Comparison of ENCODE assay signal across 28 cellular contexts in the genomic region with DNA sequence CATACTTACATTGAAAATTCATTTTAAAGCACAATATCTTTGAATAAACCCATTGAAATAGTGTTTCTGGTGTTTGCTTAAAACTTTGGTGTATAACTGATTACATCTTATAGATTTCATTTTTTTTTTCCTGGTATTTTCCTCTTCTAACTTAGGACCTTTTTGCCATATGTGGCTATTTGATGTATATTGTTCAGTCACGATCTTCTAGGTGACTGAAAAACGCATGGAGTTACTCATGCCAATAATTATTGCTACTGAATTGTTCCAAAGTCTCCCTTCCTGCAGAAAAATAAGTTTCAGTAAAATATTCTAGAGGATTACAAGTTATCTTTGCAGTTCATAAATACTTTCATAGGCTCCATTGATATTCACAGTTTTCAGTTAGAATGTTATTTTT. TPM values are rescaled to one million over a fixed set of nuclear protein-coding genes. Genes with fewer than 3 reads are reported as not detected.
DNase-seq lines count a peak whose midpoint lies in the region; ATAC-seq, FAIRE-seq and TF ChIP-seq lines count a peak whose summit lies in the region.
"Had no signal": no experiment of that assay in that cellular context is flagged by ENCODE, and none has a peak within 500 bp of the region (broad histone marks: within the 10 kb centered on the region; RNA-seq: fewer than 3 reads in every experiment).

No MANE protein-coding gene starts in this region.

- CTCF ChIA-PET in activated naive CD4-positive, alpha-beta T cell treated with anti-CD3 and anti-CD28 coated beads, Interleukin-2, amount 10 ng/mL, durations not matched to agents 7 days and 5 days (lab: Charles Lee): interaction anchor here (1.1 to 4.2 kb wide), 3 partner anchors 128 to 395 kb away, joined by 3 to 39 read pairs (median 17); no protein-coding TSS in a partner anchor

- peaks cover 4% of the 10 kb centered on the region for H3K9me3 Mint-ChIP-seq in activated naive CD4-positive, alpha-beta T cell treated with anti-CD3 and anti-CD28 coated beads, Interleukin-2, amount 50 U/mL, for 24 hours
- no peaks in the 10 kb centered on the region for H3K9me3 Mint-ChIP-seq in activated naive CD4-positive, alpha-beta T cell treated with anti-CD3 and anti-CD28 coated beads, Interleukin-2, amount 10 ng/mL, durations not matched to agents 7 days and 5 days
- H3K9me3 Mint-ChIP-seq in astrocyte (ENCODE audit: unreplicated experiment): no peaks in the 10 kb centered on the region
- H3K9me3 Mint-ChIP-seq in activated T-helper 17 cell treated with anti-CD3 and anti-CD28 coated beads, Interleukin-2, amount 50 U/mL, for 72 hours: no peaks in the 10 kb centered on the region
- H3K9me3 Mint-ChIP-seq: CD8-positive, alpha-beta T cell; immature natural killer cell; naive thymus-derived CD8-positive, alpha-beta T cell had no signal

- no peaks in the 10 kb centered on the region for H3K79me2 ChIP-seq in astrocyte (ENCODE audit: insufficient read depth, low read length)

- no peak overlapping the region for H3K4ac ChIP-seq in mesenchymal stem cell (ENCODE audit: low read depth in 1 of 2, low read length in 2 of 2)

- H3K27ac ChIP-seq in astrocyte (ENCODE audit: low read depth, low read length) (no peak overlapping the region), mesenchymal stem cell (ENCODE audit: low read length, poor library complexity, severe bottlenecking) (no peak overlapping the region), transverse colon (peak overlapping the region; percentile 52 to 74 (median 70)), kidney (ENCODE audit: low read depth in 2 of 2, low read length in 2 of 2) (no peak overlapping the region)
- H3K27ac ChIP-seq: 22Rv1 had no signal

- H2BK120ac ChIP-seq in mesenchymal stem cell (ENCODE audit: low read depth, low read length): no peak overlapping the region

- H2AFZ ChIP-seq in astrocyte (ENCODE audit: low read depth, low read length): no peak overlapping the region
- no peak overlapping the region for H2AFZ ChIP-seq in mesenchymal stem cell (ENCODE audit: low read depth, low read length)

- H3K4me3 ChIP-seq in astrocyte (ENCODE audit: insufficient read depth, low read depth, low read length): no peak overlapping the region
- H3K4me3 ChIP-seq in mesenchymal stem cell (ENCODE audit: insufficient read depth in 1 of 2, low read depth in 1 of 2, low read length in 2 of 2): no peak overlapping the region
- no peak overlapping the region for H3K4me3 ChIP-seq in transverse colon
- H3K4me3 ChIP-seq in kidney (ENCODE audit: low read length in 2 of 2): no peak overlapping the region
- H3K4me3 ChIP-seq: left lung, Peyer's patch, spleen had no signal

- no peak for ATAC-seq in activated T-helper 17 cell treated with anti-CD3 and anti-CD28 coated beads, Interleukin-2, amount 50 U/mL, for 72 hours (replicated peaks)
- ATAC-seq: CD8-positive, alpha-beta T cell; naive thymus-derived CD8-positive, alpha-beta T cell had no signal

- H3K9ac ChIP-seq in astrocyte (ENCODE audit: low read length) (no peak overlapping the region), mesenchymal stem cell (ENCODE audit: low read length) (peak overlapping the region; percentile 86), kidney (ENCODE audit: low read length in 2 of 2) (no peak overlapping the region)

- no peak overlapping the region for H3K23ac ChIP-seq in mesenchymal stem cell (ENCODE audit: low read length in 2 of 2)

- peaks cover 1% of the 10 kb centered on the region for H3K79me1 ChIP-seq in mesenchymal stem cell (replicated peaks; ENCODE audit: low read length, poor library complexity, severe bottlenecking)

- no peak overlapping the region for H4K8ac ChIP-seq in mesenchymal stem cell (ENCODE audit: low read length)

- TF ChIP-seq CTCF in astrocyte (IDR thresholded peaks at IDR 0.05; ENCODE audit: insufficient read depth, low read depth, low read length) (no peak), transverse colon (IDR thresholded peaks at IDR 0.05) (no peak), kidney (IDR thresholded peaks at IDR 0.05; ENCODE audit: borderline replicate concordance, extremely low read depth, insufficient read depth) (no peak)

- no peaks in the 10 kb centered on the region for H3K9me3 ChIP-seq in astrocyte (ENCODE audit: insufficient read depth, low read depth, low read length)
- no peaks in the 10 kb centered on the region for H3K9me3 ChIP-seq in mesenchymal stem cell (ENCODE audit: control insufficient read depth, low read length)
- no peaks in the 10 kb centered on the region for H3K9me3 ChIP-seq in transverse colon
- H3K9me3 ChIP-seq in kidney (ENCODE audit: control insufficient read depth in 1 of 2, low read length in 2 of 2): no peaks in the 10 kb centered on the region
- H3K9me3 ChIP-seq: left lung, Peyer's patch, spleen had no signal

- H3K4me3 Mint-ChIP-seq in activated naive CD4-positive, alpha-beta T cell treated with anti-CD3 and anti-CD28 coated beads, Interleukin-2, amount 50 U/mL, for 24 hours: no peak overlapping the region
- H3K4me3 Mint-ChIP-seq in activated naive CD4-positive, alpha-beta T cell treated with anti-CD3 and anti-CD28 coated beads, Interleukin-2, amount 10 ng/mL, durations not matched to agents 7 days and 5 days: no peak overlapping the region
- H3K4me3 Mint-ChIP-seq in astrocyte (ENCODE audit: unreplicated experiment): no peak overlapping the region
- H3K4me3 Mint-ChIP-seq in activated T-helper 17 cell treated with anti-CD3 and anti-CD28 coated beads, Interleukin-2, amount 50 U/mL, for 72 hours: no peak overlapping the region
- H3K4me3 Mint-ChIP-seq: CD8-positive, alpha-beta T cell; immature natural killer cell; naive thymus-derived CD8-positive, alpha-beta T cell had no signal

- H3K14ac ChIP-seq in mesenchymal stem cell (ENCODE audit: low read length in 2 of 2): no peak overlapping the region

- TF ChIP-seq EP300 in transverse colon (IDR thresholded peaks at IDR 0.05; ENCODE audit: low read depth): no peak

- H3K4me1 Mint-ChIP-seq in activated naive CD4-positive, alpha-beta T cell treated with anti-CD3 and anti-CD28 coated beads, Interleukin-2, amount 50 U/mL, for 24 hours: peaks cover 88% of the 10 kb centered on the region
- peaks cover 74% of the 10 kb centered on the region for H3K4me1 Mint-ChIP-seq in activated naive CD4-positive, alpha-beta T cell treated with anti-CD3 and anti-CD28 coated beads, Interleukin-2, amount 10 ng/mL, durations not matched to agents 7 days and 5 days
- H3K4me1 Mint-ChIP-seq in astrocyte (ENCODE audit: low read depth, unreplicated experiment): peaks cover 56% of the 10 kb centered on the region
- peaks cover 46% of the 10 kb centered on the region for H3K4me1 Mint-ChIP-seq in activated T-helper 17 cell treated with anti-CD3 and anti-CD28 coated beads, Interleukin-2, amount 50 U/mL, for 72 hours

- DNase-seq in activated naive CD4-positive, alpha-beta T cell treated with anti-CD3 and anti-CD28 coated beads, Interleukin-2, amount 10 ng/mL, durations not matched to agents 7 days and 5 days: no peak
- DNase-seq in astrocyte (ENCODE audit: low read depth): no peak
- DNase-seq in mesenchymal stem cell: no peak
- no peak for DNase-seq in transverse colon
- no peak for DNase-seq in kidney
- DNase-seq in iPS-NIHi11 (ENCODE audit: low spot score): no peak
- DNase-seq: activated naive CD4-positive, alpha-beta T cell; amniotic stem cell; CD8-positive, alpha-beta T cell; DMS153; head of caudate nucleus; immature natural killer cell; left lung; midbrain; naive thymus-derived CD8-positive, alpha-beta T cell; NCI-H1105 treated with DMSO at 0.1 percent for 48 hours; NCI-H2081; spleen; stimulated activated CD4-positive, alpha-beta T cell treated with anti-CD3 and anti-CD28 coated beads, Interleukin-2, amount 100 ng/mL, for 48 hours; stimulated activated naive B cell treated with anti-CD40 and anti-IgM and Interleukin-4, amounts not matched to agents 10 μg/mL and 1 μg/mL and 100 μg/mL, for 72 hours had no signal

- no peak overlapping the region for H2BK15ac ChIP-seq in mesenchymal stem cell (ENCODE audit: low read depth, poor library complexity, severe bottlenecking)

- no peaks in the 10 kb centered on the region for H3K27me3 ChIP-seq in astrocyte (ENCODE audit: insufficient read depth, low read length)
- H3K27me3 ChIP-seq in mesenchymal stem cell (ENCODE audit: control insufficient read depth in 1 of 2, insufficient read depth in 1 of 2, low read length in 2 of 2): no peaks in the 10 kb centered on the region
- no peaks in the 10 kb centered on the region for H3K27me3 ChIP-seq in transverse colon
- H3K27me3 ChIP-seq: left lung, Peyer's patch, spleen had no signal

- H3K36me3 Mint-ChIP-seq in activated naive CD4-positive, alpha-beta T cell treated with anti-CD3 and anti-CD28 coated beads, Interleukin-2, amount 50 U/mL, for 24 hours: peaks cover 4% of the 10 kb centered on the region
- H3K36me3 Mint-ChIP-seq in activated naive CD4-positive, alpha-beta T cell treated with anti-CD3 and anti-CD28 coated beads, Interleukin-2, amount 10 ng/mL, durations not matched to agents 7 days and 5 days: peaks cover 10% of the 10 kb centered on the region
- H3K36me3 Mint-ChIP-seq in astrocyte (ENCODE audit: low read depth, unreplicated experiment): no peaks in the 10 kb centered on the region
- H3K36me3 Mint-ChIP-seq in activated T-helper 17 cell treated with anti-CD3 and anti-CD28 coated beads, Interleukin-2, amount 50 U/mL, for 72 hours (ENCODE audit: low read depth): no peaks in the 10 kb centered on the region
- H3K36me3 Mint-ChIP-seq: CD8-positive, alpha-beta T cell; naive thymus-derived CD8-positive, alpha-beta T cell; stimulated activated naive B cell treated with anti-CD40 and anti-IgM and Interleukin-4, amounts not matched to agents 10 μg/mL and 1 μg/mL and 100 μg/mL, for 72 hours had no signal

- no peak overlapping the region for H4K91ac ChIP-seq in mesenchymal stem cell (ENCODE audit: low read length)

- TF ChIP-seq POLR2A in transverse colon (IDR thresholded peaks at IDR 0.05): no peak

- no peak overlapping the region for H2BK5ac ChIP-seq in mesenchymal stem cell (ENCODE audit: low read depth, low read length, poor library complexity, severe bottlenecking)

- H3K27me3 Mint-ChIP-seq in activated naive CD4-positive, alpha-beta T cell treated with anti-CD3 and anti-CD28 coated beads, Interleukin-2, amount 50 U/mL, for 24 hours: no peaks in the 10 kb centered on the region
- no peaks in the 10 kb centered on the region for H3K27me3 Mint-ChIP-seq in activated naive CD4-positive, alpha-beta T cell treated with anti-CD3 and anti-CD28 coated beads, Interleukin-2, amount 10 ng/mL, durations not matched to agents 7 days and 5 days
- no peaks in the 10 kb centered on the region for H3K27me3 Mint-ChIP-seq in astrocyte (ENCODE audit: low read depth, unreplicated experiment)
- H3K27me3 Mint-ChIP-seq in activated T-helper 17 cell treated with anti-CD3 and anti-CD28 coated beads, Interleukin-2, amount 50 U/mL, for 72 hours: no peaks in the 10 kb centered on the region
- H3K27me3 Mint-ChIP-seq: naive thymus-derived CD8-positive, alpha-beta T cell; stimulated activated naive B cell treated with anti-CD40 and anti-IgM and Interleukin-4, amounts not matched to agents 10 μg/mL and 1 μg/mL and 100 μg/mL, for 72 hours had no signal

- H3K4me1 ChIP-seq in astrocyte (ENCODE audit: insufficient read depth, low read length) (peaks cover 33% of the 10 kb centered on the region), mesenchymal stem cell (ENCODE audit: control insufficient read depth, insufficient read depth, low read depth, low read length) (peaks cover 3% of the 10 kb centered on the region), transverse colon (peaks cover 21 to 55% (median 39%) of the 10 kb centered on the region in 4 donors), kidney (ENCODE audit: control insufficient read depth in 1 of 2, insufficient read depth in 1 of 2, low read depth in 1 of 2, low read length in 2 of 2) (peaks cover 8 to 16% of the 10 kb centered on the region in 2 donors)

- no peak overlapping the region for H2BK12ac ChIP-seq in mesenchymal stem cell (ENCODE audit: low read length in 2 of 2)

- no peak overlapping the region for H3K4me2 ChIP-seq in astrocyte (ENCODE audit: low read length)
- no peak overlapping the region for H3K4me2 ChIP-seq in mesenchymal stem cell (ENCODE audit: low read length, poor library complexity, severe bottlenecking)

- H3K36me3 ChIP-seq in astrocyte (ENCODE audit: insufficient read depth, low read length) (no peaks in the 10 kb centered on the region), mesenchymal stem cell (ENCODE audit: control insufficient read depth in 1 of 2, insufficient read depth in 2 of 2, low read depth in 1 of 2, low read length in 2 of 2) (no peaks in the 10 kb centered on the region), transverse colon (no peaks in the 10 kb centered on the region), kidney (ENCODE audit: control insufficient read depth in 1 of 2, insufficient read depth in 2 of 2, low read length in 2 of 2) (no peaks in the 10 kb centered on the region)
- H3K36me3 ChIP-seq: left lung, Peyer's patch, spleen had no signal

- in situ Hi-C loops in transverse colon (cut with MboI; ENCODE audit: low pct_ligation_motif_present in 1 of 4, low pct_unique_long_range_greater_than_20kb in 1 of 4, low sequenced_read_pairs in 3 of 4): loop anchor here in 1 of 4 donors (25.0 kb wide), 1 partner anchor 210 kb away; no protein-coding TSS in a partner anchor

- WGBS in mesenchymal stem cell: no CpG with 5 or more reads among the region's 2 CpGs
- WGBS in transverse colon (ENCODE audit: low coverage in 1 of 2), 2 donors: 76 to 84% methylated on average over 2 of the region's 2 CpGs

- FAIRE-seq in astrocyte (lab: Jason Lieb, UNC) (no peak), kidney (lab: Jason Lieb, UNC) (no peak)

- no peak overlapping the region for H2AK5ac ChIP-seq in mesenchymal stem cell (ENCODE audit: low read length, severe bottlenecking)

- intact Hi-C loops in transverse colon (cut with DNase I; ENCODE audit: low total_unique reads): loop anchor here (2.0 to 5.0 kb wide), 2 partner anchors 39 to 255 kb away; no protein-coding TSS in a partner anchor
- intact Hi-C loops in kidney (cut with DNase I): no loop called here

- no peaks in the 10 kb centered on the region for H4K20me1 ChIP-seq in astrocyte (ENCODE audit: insufficient read depth, low read length)

- no peak overlapping the region for H3K18ac ChIP-seq in mesenchymal stem cell (ENCODE audit: low read depth in 1 of 2, low read length in 2 of 2)

- H3K27ac Mint-ChIP-seq in activated naive CD4-positive, alpha-beta T cell treated with anti-CD3 and anti-CD28 coated beads, Interleukin-2, amount 50 U/mL, for 24 hours: peak overlapping the region; percentile 44
- H3K27ac Mint-ChIP-seq in activated naive CD4-positive, alpha-beta T cell treated with anti-CD3 and anti-CD28 coated beads, Interleukin-2, amount 10 ng/mL, durations not matched to agents 7 days and 5 days: no peak overlapping the region
- peak overlapping the region; percentile 5 for H3K27ac Mint-ChIP-seq in astrocyte (ENCODE audit: unreplicated experiment)
- H3K27ac Mint-ChIP-seq in activated T-helper 17 cell treated with anti-CD3 and anti-CD28 coated beads, Interleukin-2, amount 50 U/mL, for 72 hours: no peak overlapping the region
- H3K27ac Mint-ChIP-seq: CD8-positive, alpha-beta T cell; immature natural killer cell had no signal

RNA-seq across cellular contexts. Expression of a gene that starts 22.9 kb away (rescaled TPM):
- total RNA-seq in astrocyte: not detected in 2 replicates
- polyA plus RNA-seq in mesenchymal stem cell (2013, experiment 1 of 2): not detected
- not detected for polyA plus RNA-seq in mesenchymal stem cell (2013, experiment 2 of 2)
- total RNA-seq in transverse colon: not detected
- total RNA-seq in kidney: not detected
- polyA plus RNA-seq in kidney (ENCODE audit: insufficient read depth, low read depth, low replicate concordance): not detected
- total RNA-seq in activated T-helper 17 cell treated with anti-CD3 and anti-CD28 coated beads, Interleukin-2, amount 50 U/mL, for 72 hours: under 1 TPM in 1 of 2 donors, not detected in 1; 0.37 TPM
- total RNA-seq: CD8-positive, alpha-beta T cell; G401; left lung; omental fat pad; Peyer's patch; renal cortical epithelial cell; spleen; T-helper 1 cell treated with Interleukin-12 subunit alpha and Interleukin-12 subunit beta and Interleukin-4 antibody, amounts not matched to agents 30 ng/mL and 1 ng/mL, for 36 hours had no signal
- polyA plus RNA-seq: immature natural killer cell; naive thymus-derived CD8-positive, alpha-beta T cell; spleen had no signal

RNA-seq across cellular contexts. Expression of a gene that starts 46.2 kb away (rescaled TPM):
- total RNA-seq in astrocyte (17.8 and 19.5 TPM in 2 replicates), transverse colon (10 to 100 TPM in 3 of 4 donors, 1 to 10 TPM in 1; 9.8 to 43.8 (median 22.8) TPM), kidney (27.6 TPM)
- 17.6 TPM for polyA plus RNA-seq in mesenchymal stem cell (2013, experiment 1 of 2)
- polyA plus RNA-seq in mesenchymal stem cell (2013, experiment 2 of 2): 18.1 TPM
- 28.6 TPM for polyA plus RNA-seq in kidney (ENCODE audit: insufficient read depth, low read depth, low replicate concordance)
- 10 to 100 TPM; 11.3 to 13.3 TPM for total RNA-seq in activated T-helper 17 cell treated with anti-CD3 and anti-CD28 coated beads, Interleukin-2, amount 50 U/mL, for 72 hours

Comparison
In these comparisons a context has a peak if more than half of its experiments do, and no peak if none do; other contexts are left out.
1. H3K27ac Mint-ChIP-seq: peak in activated naive CD4-positive, alpha-beta T cell treated with anti-CD3 and anti-CD28 coated beads, Interleukin-2, amount 50 U/mL, for 24 hours (single experiment) and astrocyte (single experiment); none in activated naive CD4-positive, alpha-beta T cell treated with anti-CD3 and anti-CD28 coated beads, Interleukin-2, amount 10 ng/mL, durations not matched to agents 7 days and 5 days (single experiment) and activated T-helper 17 cell treated with anti-CD3 and anti-CD28 coated beads, Interleukin-2, amount 50 U/mL, for 72 hours (single experiment).
2. H3K27ac ChIP-seq: peak in transverse colon (4 of 4); none in astrocyte (single experiment), mesenchymal stem cell (single experiment) and kidney (0 of 2).